Comparison of ENCODE assay signal across 8 cellular contexts in the genomic region with DNA sequence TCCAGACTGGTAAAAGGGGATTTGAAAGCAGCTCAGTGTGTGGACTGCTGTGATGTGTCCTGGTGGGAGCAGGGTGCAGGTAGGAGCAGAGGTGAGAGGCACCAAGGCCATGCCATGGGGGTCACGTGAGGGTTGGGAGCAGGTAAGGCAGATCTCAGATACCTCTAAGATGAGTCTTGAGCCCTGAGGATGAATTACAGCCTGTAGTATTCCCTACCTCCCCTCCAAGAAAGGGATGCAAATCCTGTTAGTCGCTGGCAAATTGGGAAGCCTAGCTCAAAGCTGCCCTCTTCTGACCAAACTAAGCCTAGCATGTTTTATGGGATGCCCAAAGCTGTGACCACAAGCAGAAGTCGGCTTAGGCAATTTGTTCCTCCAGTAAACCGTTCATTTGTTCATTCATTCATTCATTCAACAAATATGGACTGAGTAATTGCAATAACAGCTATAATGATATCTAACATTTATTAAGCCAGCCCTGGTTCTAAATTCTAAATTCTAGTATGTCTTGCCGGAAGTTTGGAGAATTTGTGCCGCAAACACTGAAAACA. TPM values are rescaled to one million over a fixed set of nuclear protein-coding genes. Genes with fewer than 3 reads are reported as not detected.
DNase-seq lines count a peak whose midpoint lies in the region; ATAC-seq lines count a peak whose summit lies in the region.

No MANE protein-coding gene starts in this region.

- no peak overlapping the region for H3K4me3 ChIP-seq in iPS DF 6.9 (ENCODE audit: low read length)

- WGBS in iPS DF 6.9 (ENCODE audit: insufficient coverage, insufficient read length): no CpG with 5 or more reads among the region's 6 CpGs

- peak; percentile 26 for ATAC-seq in Right ventricle myocardium inferior
- ATAC-seq in GM18858 (IDR thresholded peaks at IDR 0.05; ENCODE audit: unreplicated experiment): no peak

- peaks cover 9% of the 10 kb centered on the region for H3K4me1 ChIP-seq in iPS DF 6.9 (ENCODE audit: control insufficient read depth, insufficient read depth, low read length)

- DNase-seq in Right ventricle myocardium inferior (ENCODE audit: missing footprints) (no peak), cardiac septum (ENCODE audit: low spot score) (no peak), NCI-H128 (lab: John Stamatoyannopoulos, UW; ENCODE audit: unreplicated experiment) (peak; percentile 69), T-helper 1 cell (peak in 3 of 5 donors; percentile 33 to 57 (median 41)), brain pericyte (ENCODE audit: low read depth, low spot score) (peak; percentile 63), iPS DF 6.9 (ENCODE audit: low read depth, low spot score) (peak; percentile 84), smooth muscle cell of the brain vasculature (ENCODE audit: low read depth, low spot score) (peak; percentile 69)

- H3K27me3 ChIP-seq in iPS DF 6.9 (ENCODE audit: control insufficient read depth, insufficient read depth, low read length): no peaks in the 10 kb centered on the region

- no peaks in the 10 kb centered on the region for H3K9me3 ChIP-seq in iPS DF 6.9 (ENCODE audit: control insufficient read depth, insufficient read depth, low read length)

- no peak overlapping the region for H3K27ac ChIP-seq in iPS DF 6.9 (ENCODE audit: low read length)

- H3K36me3 ChIP-seq in iPS DF 6.9 (ENCODE audit: control insufficient read depth, insufficient read depth, low read length): no peaks in the 10 kb centered on the region

- intact Hi-C loops in Right ventricle myocardium inferior (cut with DNase I) (loop anchor here (1.0 kb wide), 1 partner anchor 52 kb away; no protein-coding TSS in a partner anchor), cardiac septum (cut with DNase I) (no loop called here)

RNA-seq across cellular contexts. Expression of a gene that starts 3.9 kb away (rescaled TPM):
- total RNA-seq in Right ventricle myocardium inferior (1.1 TPM), cardiac septum (0.75 TPM)

RNA-seq across cellular contexts. Expression of a gene that starts 31.3 kb away (rescaled TPM):
- total RNA-seq in Right ventricle myocardium inferior: not detected
- total RNA-seq in cardiac septum: not detected

Comparison
In these comparisons a context has a peak if more than half of its experiments do, and no peak if none do; other contexts are left out.
1. DNase-seq: peak in NCI-H128 (single experiment), T-helper 1 cell (3 of 5), brain pericyte (single experiment), iPS DF 6.9 (single experiment) and smooth muscle cell of the brain vasculature (single experiment); none in Right ventricle myocardium inferior (single experiment) and cardiac septum (single experiment).